31 cellular contexts compared by ENCODE assay signal in genomic region chr2:96123290-96123689, GRCh38. TPM values are rescaled to one million over a fixed set of nuclear protein-coding genes. Genes with fewer than 3 reads are reported as not detected.
DNase-seq lines count a peak whose midpoint lies in the region; ATAC-seq, FAIRE-seq and TF ChIP-seq lines count a peak whose summit lies in the region.
"Had no signal": no experiment of that assay in that cellular context is flagged by ENCODE, and none has a peak within 500 bp of the region (broad histone marks: within the 10 kb centered on the region; RNA-seq: fewer than 3 reads in every experiment).

No MANE protein-coding gene starts in this region.

- H3K79me1 ChIP-seq in trophoblast cell (ENCODE audit: low read length): no peaks in the 10 kb centered on the region
- no peaks in the 10 kb centered on the region for H3K79me1 ChIP-seq in mesendoderm (ENCODE audit: low read length)

- CTCF ChIA-PET in HCT116 (lab: Charles Lee): no interaction called here

- no peak for FAIRE-seq in GM12892 (lab: Jason Lieb, UNC)
- FAIRE-seq: A204.1, GM12891, GM18507 had no signal

- H3K79me2 ChIP-seq in HCT116 (ENCODE audit: insufficient read depth, low read length): no peaks in the 10 kb centered on the region
- H3K79me2 ChIP-seq in trophoblast cell (ENCODE audit: control insufficient read depth, insufficient read depth, low read length, poor library complexity): no peaks in the 10 kb centered on the region
- no peaks in the 10 kb centered on the region for H3K79me2 ChIP-seq in mesendoderm (ENCODE audit: control insufficient read depth, insufficient read depth, low read length)

- no peak overlapping the region for H3K4me3 ChIP-seq in right cardiac atrium (ENCODE audit: low read length)
- H3K4me3 ChIP-seq in HCT116 (replicated peaks in 1 of 2; ENCODE audit: low read depth in 1 of 2, low read length in 2 of 2): no peak overlapping the region
- peak overlapping the region; percentile 22 for H3K4me3 ChIP-seq in trophoblast cell (ENCODE audit: low read depth, low read length)
- no peak overlapping the region for H3K4me3 ChIP-seq in mesendoderm (ENCODE audit: low read length)
- H3K4me3 ChIP-seq: BLaER1 had no signal

- intact Hi-C loops in right cardiac atrium (cut with DNase I): no loop called here
- intact Hi-C loops in cardiac septum (cut with DNase I): no loop called here
- intact Hi-C loops in HCT116 (cut with micrococcal nuclease): no loop called here

- no peak overlapping the region for H3K4ac ChIP-seq in trophoblast cell (ENCODE audit: low read depth, low read length)
- no peak overlapping the region for H3K4ac ChIP-seq in mesendoderm (ENCODE audit: low read depth, low read length)

- TF ChIP-seq POLR2A in GM12892 (IDR thresholded peaks at IDR 0.05; ENCODE audit: low read depth, low read length) (peak; percentile 8; the same call in 1 of the 2 replicates), HCT116 (IDR thresholded peaks at IDR 0.05; ENCODE audit: borderline replicate concordance, extremely low read depth, insufficient read depth, insufficient read length) (no peak)

- no peak overlapping the region for H2AFZ ChIP-seq in HCT116 (ENCODE audit: low read depth, low read length, poor library complexity, severe bottlenecking)
- no peak overlapping the region for H2AFZ ChIP-seq in trophoblast cell (ENCODE audit: insufficient read depth, low read length, poor library complexity)

- 85% methylated on average over 1 of the region's 1 CpG for WGBS in right cardiac atrium
- no CpG with 5 or more reads among the region's 1 CpG for WGBS in trophoblast cell (ENCODE audit: extremely low coverage, insufficient coverage, insufficient read length)
- no CpG with 5 or more reads among the region's 1 CpG for WGBS in mesendoderm (ENCODE audit: extremely low coverage, insufficient coverage, low lambda C conversion rate)

- H2AK5ac ChIP-seq in trophoblast cell (ENCODE audit: low read length) (no peak overlapping the region), mesendoderm (ENCODE audit: low read length) (no peak overlapping the region)

- no peak overlapping the region for H3K14ac ChIP-seq in trophoblast cell (ENCODE audit: low read length)

- H3K4me1 ChIP-seq in right cardiac atrium (ENCODE audit: control insufficient read depth, insufficient read depth, low read length) (no peaks in the 10 kb centered on the region), HCT116 (ENCODE audit: control insufficient read depth in 1 of 2, insufficient read depth in 2 of 2, low read length in 2 of 2) (no peaks in the 10 kb centered on the region), trophoblast cell (ENCODE audit: control insufficient read depth in 1 of 2, insufficient read depth in 2 of 2, low read length in 2 of 2) (no peaks in the 10 kb centered on the region), mesendoderm (ENCODE audit: control insufficient read depth, low read depth, low read length) (no peaks in the 10 kb centered on the region)
- H3K4me1 ChIP-seq: BE2C had no signal

- no peak for TF ChIP-seq RAD21 in HCT116 (IDR thresholded peaks at IDR 0.05; ENCODE audit: low read depth)

- H3K9me2 ChIP-seq in HCT116 (ENCODE audit: insufficient read depth): no peaks in the 10 kb centered on the region

- H3K4me2 ChIP-seq in HCT116 (ENCODE audit: low read length) (no peak overlapping the region), trophoblast cell (ENCODE audit: low read length) (no peak overlapping the region), mesendoderm (ENCODE audit: low read length) (no peak overlapping the region)
- H3K4me2 ChIP-seq: BLaER1 had no signal

- RAD21 ChIA-PET in HCT116 (lab: Charles Lee; ENCODE audit: low non-redundant PET in 1 of 2, low total read pairs in 2 of 2, uncharacterized antibody in 2 of 2, unreplicated experiment in 2 of 2): no interaction called here

- no peak overlapping the region for H4K8ac ChIP-seq in trophoblast cell (ENCODE audit: low read depth, low read length)
- H4K8ac ChIP-seq in mesendoderm (ENCODE audit: low read depth, low read length): no peak overlapping the region

- no peak overlapping the region for H4K91ac ChIP-seq in trophoblast cell (ENCODE audit: low read depth, low read length)

- no peaks in the 10 kb centered on the region for H3K9me3 ChIP-seq in right cardiac atrium (ENCODE audit: control insufficient read depth, low read length)
- no peaks in the 10 kb centered on the region for H3K9me3 ChIP-seq in HCT116 (ENCODE audit: control insufficient read depth in 1 of 2, insufficient read depth in 1 of 2, low read depth in 1 of 2, low read length in 2 of 2)
- no peaks in the 10 kb centered on the region for H3K9me3 ChIP-seq in trophoblast cell (ENCODE audit: insufficient read depth, low read depth, low read length)
- H3K9me3 ChIP-seq: BE2C, BLaER1 had no signal

- no peak overlapping the region for H2BK15ac ChIP-seq in mesendoderm (replicated peaks; ENCODE audit: low read depth)

- no peak overlapping the region for H4K5ac ChIP-seq in mesendoderm (ENCODE audit: low read length)

- H2BK120ac ChIP-seq in trophoblast cell (ENCODE audit: insufficient read depth, low read length, poor library complexity): no peak overlapping the region
- H2BK120ac ChIP-seq in mesendoderm (ENCODE audit: low read depth, low read length): no peak overlapping the region

- H2BK5ac ChIP-seq in trophoblast cell (ENCODE audit: low read depth, low read length, poor library complexity): no peak overlapping the region
- no peak overlapping the region for H2BK5ac ChIP-seq in mesendoderm (ENCODE audit: low read length)

- H3K9ac ChIP-seq in HCT116 (ENCODE audit: low read length): no peak overlapping the region
- no peak overlapping the region for H3K9ac ChIP-seq in trophoblast cell (ENCODE audit: low read length)
- no peak overlapping the region for H3K9ac ChIP-seq in mesendoderm (ENCODE audit: low read length)
- H3K9ac ChIP-seq: BLaER1 had no signal

- H2BK12ac ChIP-seq in trophoblast cell (ENCODE audit: low read length): no peak overlapping the region

- no peak overlapping the region for H3K56ac ChIP-seq in mesendoderm (ENCODE audit: low read length)

- POLR2A ChIA-PET in HCT116 (lab: Charles Lee): no interaction called here

- peak in 2 of 3 donors; percentile 18 to 27 for DNase-seq in right cardiac atrium
- no peak for DNase-seq in cardiac septum (ENCODE audit: low spot score)
- no peak for DNase-seq in GM12892 (ENCODE audit: insufficient read length)
- no peak for DNase-seq in HCT116 (ENCODE audit: low read depth, low spot score)
- DNase-seq in trophoblast cell: no peak
- DNase-seq in stimulated activated CD4-positive, alpha-beta T cell treated with anti-CD3 and anti-CD28 coated beads, Interleukin-4, amount 100 ng/mL, for 4 hours: no peak
- no peak for DNase-seq in mesendoderm
- DNase-seq: 8988T; ACHN; BE2C; C1 segment of cervical spinal cord; CD4-positive, CD25-positive, alpha-beta regulatory T cell; CD8-positive, alpha-beta memory T cell; COR-L47; DMS 273 treated with DMSO at 0.1 percent for 48 hours; DMS153; DMS53; DMS79; DND-41; EL; GDM1 had no signal

- H3K18ac ChIP-seq in trophoblast cell (ENCODE audit: low read length) (no peak overlapping the region), mesendoderm (ENCODE audit: low read length) (no peak overlapping the region)

- H3K27me3 ChIP-seq in right cardiac atrium (ENCODE audit: control insufficient read depth, insufficient read depth): no peaks in the 10 kb centered on the region
- 0 out of 2 replicates have a peak, but pooled peaks cover 3% of the 10 kb centered on the region for H3K27me3 ChIP-seq in HCT116 (ENCODE audit: insufficient read depth, low read length)
- H3K27me3 ChIP-seq in trophoblast cell (ENCODE audit: insufficient read depth, low read length): no peaks in the 10 kb centered on the region
- H3K27me3 ChIP-seq in mesendoderm (ENCODE audit: insufficient read depth, low read length, poor library complexity): no peaks in the 10 kb centered on the region
- H3K27me3 ChIP-seq: BE2C, BLaER1 had no signal

- no peaks in the 10 kb centered on the region for H4K20me1 ChIP-seq in HCT116 (ENCODE audit: insufficient read depth)
- H4K20me1 ChIP-seq: BLaER1 had no signal

- H3K36me3 ChIP-seq in HCT116 (ENCODE audit: control insufficient read depth in 1 of 2, insufficient read depth in 2 of 2, low read length in 2 of 2): no peaks in the 10 kb centered on the region
- H3K36me3 ChIP-seq in trophoblast cell (ENCODE audit: control insufficient read depth in 1 of 2, insufficient read depth in 2 of 2, low read length in 2 of 2): no peaks in the 10 kb centered on the region
- no peaks in the 10 kb centered on the region for H3K36me3 ChIP-seq in mesendoderm (ENCODE audit: control insufficient read depth, insufficient read depth, low read length)
- H3K36me3 ChIP-seq: BE2C, BLaER1 had no signal

- ATAC-seq in right cardiac atrium (no peak), HCT116 (peak; percentile 49)

- no peak for TF ChIP-seq CTCF in HCT116 (IDR thresholded peaks at IDR 0.05 in 2 of 3, conservative IDR thresholded peaks at IDR 0.05 in 1 of 3; ENCODE audit: borderline replicate concordance in 1 of 3, insufficient read depth in 1 of 3, low read depth in 2 of 3, low read length in 2 of 3)

- H3K27ac ChIP-seq in right cardiac atrium (ENCODE audit: low read length): no peak overlapping the region
- no peak overlapping the region for H3K27ac ChIP-seq in HCT116 (ENCODE audit: low read depth, low read length)
- H3K27ac ChIP-seq in trophoblast cell (ENCODE audit: low read depth, low read length): no peak overlapping the region
- H3K27ac ChIP-seq in mesendoderm (ENCODE audit: low read depth, low read length): no peak overlapping the region
- H3K27ac ChIP-seq: BLaER1 had no signal

- BruUV-seq in HCT116 (replicated peaks; lab: Mats Ljungman, UMichigan): no TSS peak

- no peak overlapping the region for H4K12ac ChIP-seq in trophoblast cell (ENCODE audit: low read depth, low read length)

- no peak overlapping the region for H3K23ac ChIP-seq in trophoblast cell (ENCODE audit: low read length)
- H3K23ac ChIP-seq in mesendoderm (ENCODE audit: low read length): no peak overlapping the region

RNA-seq across cellular contexts. Expression of gene ADRA2B, which starts 6.9 kb away (rescaled TPM):
- total RNA-seq in right cardiac atrium (under 1 TPM; 0.11 to 0.91 (median 0.66) TPM), cardiac septum (5.5 TPM), HCT116 (2021; ENCODE audit: unreplicated experiment) (0.47 TPM)
- polyA plus RNA-seq in right cardiac atrium: 2.2 TPM
- not detected for polyA plus RNA-seq in GM12892 (2012; ENCODE audit: missing spikeins)
- 0.21 and 0.27 TPM in 2 replicates for polyA plus RNA-seq in HCT116 (2012)
- 3.6 and 3.8 TPM in 2 replicates for polyA plus RNA-seq in trophoblast cell (2013)
- 0.51 TPM for polyA plus RNA-seq in mesendoderm (2013, experiment 1 of 2)
- polyA plus RNA-seq in mesendoderm (2013, experiment 2 of 2): 0.59 TPM
- total RNA-seq: A673; CD4-positive, alpha-beta memory T cell; Daoy; G401 had no signal
- polyA plus RNA-seq: AG04450; CD14-positive monocyte; CD4-positive, alpha-beta memory T cell; CD4-positive, CD25-positive, alpha-beta regulatory T cell; CD8-positive, alpha-beta memory T cell had no signal

RNA-seq across cellular contexts. Expression of gene ASTL, which starts 15.0 kb away (rescaled TPM):
- total RNA-seq in right cardiac atrium (not detected), cardiac septum (not detected), HCT116 (2021; ENCODE audit: unreplicated experiment) (0.34 TPM)
- polyA plus RNA-seq in right cardiac atrium: not detected
- polyA plus RNA-seq in GM12892 (2012; ENCODE audit: missing spikeins): 1.3 TPM
- polyA plus RNA-seq in HCT116 (2012): 0.09 and 0.56 TPM in 2 replicates
- 0.07 TPM in 1 of 2 replicates, not detected in the other for polyA plus RNA-seq in trophoblast cell (2013)
- polyA plus RNA-seq in mesendoderm (2013, experiment 1 of 2): 0.07 TPM
- not detected for polyA plus RNA-seq in mesendoderm (2013, experiment 2 of 2)
- total RNA-seq: A673, Daoy had no signal
- polyA plus RNA-seq: AG04450, CD14-positive monocyte had no signal

RNA-seq across cellular contexts. Expression of gene DUSP2, which starts 21.9 kb away (rescaled TPM):
- total RNA-seq in right cardiac atrium (1 to 10 TPM; 1.2 to 2.6 (median 1.4) TPM), cardiac septum (1.3 TPM), HCT116 (2021; ENCODE audit: unreplicated experiment) (24.5 TPM)
- polyA plus RNA-seq in right cardiac atrium: 2.2 TPM
- 160 TPM for polyA plus RNA-seq in GM12892 (2012; ENCODE audit: missing spikeins)
- 21.5 and 25.6 TPM in 2 replicates for polyA plus RNA-seq in HCT116 (2012)
- polyA plus RNA-seq in trophoblast cell (2013): 4.0 and 4.5 TPM in 2 replicates
- 6.8 TPM for polyA plus RNA-seq in mesendoderm (2013, experiment 1 of 2)
- polyA plus RNA-seq in mesendoderm (2013, experiment 2 of 2): 6.7 TPM

Comparison
In these comparisons a context has a peak if more than half of its experiments do, and no peak if none do; other contexts are left out.
1. DNase-seq: peak in right cardiac atrium (2 of 3); none in cardiac septum (single experiment), GM12892 (single experiment), HCT116 (single experiment), trophoblast cell (0 of 2), stimulated activated CD4-positive, alpha-beta T cell treated with anti-CD3 and anti-CD28 coated beads, Interleukin-4, amount 100 ng/mL, for 4 hours (0 of 2) and mesendoderm (single experiment).